In genomic region chr1:41742219-41742618, GRCh38 we compare ENCODE assay signal across 9 cellular contexts.
A peak's percentile ranks its signal among the peaks of the same experiment; 100 is the strongest.
DNase-seq lines count a peak whose midpoint lies in the region; ATAC-seq lines count a peak whose summit lies in the region.
"Had no signal": no experiment of that assay in that cellular context is flagged by ENCODE, and none has a peak within 500 bp of the region (broad histone marks: within the 10 kb centered on the region; RNA-seq: fewer than 3 reads in every experiment).

No MANE protein-coding gene starts in this region.

- peak overlapping the region; percentile 17 to 25 for H3K27ac Mint-ChIP-seq in natural killer cell treated with Interleukin-12 subunit alpha and Interleukin-12 subunit beta and Interleukin-15 and Interleukin-18, amount 100 ng/mL, for 72 hours

- peaks cover 61 to 78% of the 10 kb centered on the region in 2 donors for H3K4me1 Mint-ChIP-seq in natural killer cell treated with Interleukin-12 subunit alpha and Interleukin-12 subunit beta and Interleukin-15 and Interleukin-18, amount 100 ng/mL, for 72 hours (ENCODE audit: low read depth in 2 of 2)

- peak overlapping the region; percentile 35 for H3K4me3 Mint-ChIP-seq in natural killer cell treated with Interleukin-12 subunit alpha and Interleukin-12 subunit beta and Interleukin-15 and Interleukin-18, amount 100 ng/mL, for 72 hours

- H3K27me3 Mint-ChIP-seq in natural killer cell treated with Interleukin-12 subunit alpha and Interleukin-12 subunit beta and Interleukin-15 and Interleukin-18, amount 100 ng/mL, for 72 hours: no peaks in the 10 kb centered on the region

- ATAC-seq in natural killer cell treated with Interleukin-12 subunit alpha and Interleukin-12 subunit beta and Interleukin-15 and Interleukin-18, amount 100 ng/mL, for 72 hours: no peak
- no peak for ATAC-seq in HG02938 (IDR thresholded peaks at IDR 0.05; ENCODE audit: unreplicated experiment)
- ATAC-seq: lower lobe of right lung had no signal

- DNase-seq in DMS79 (lab: John Stamatoyannopoulos, UW) (peak; percentile 23), NCI-H1694 treated with DMSO at 0.1 percent for 48 hours (lab: John Stamatoyannopoulos, UW) (peak; percentile 57), amniotic epithelial cell (ENCODE audit: low read depth) (peak; percentile 68), Kasumi-1 (lab: John Stamatoyannopoulos, UW) (no peak)
- DNase-seq in natural killer cell treated with Interleukin-12 subunit alpha and Interleukin-12 subunit beta and Interleukin-15 and Interleukin-18, amount 100 ng/mL, for 72 hours (ENCODE audit: low spot score): no peak
- no peak for DNase-seq in stimulated activated CD4-positive, alpha-beta T cell treated with anti-CD3 and anti-CD28 coated beads, Interleukin-2, amount 100 ng/mL, for 48 hours
- DNase-seq: lower lobe of right lung, NCI-H1048 had no signal

- no peaks in the 10 kb centered on the region for H3K36me3 Mint-ChIP-seq in natural killer cell treated with Interleukin-12 subunit alpha and Interleukin-12 subunit beta and Interleukin-15 and Interleukin-18, amount 100 ng/mL, for 72 hours

- H3K9me3 Mint-ChIP-seq in natural killer cell treated with Interleukin-12 subunit alpha and Interleukin-12 subunit beta and Interleukin-15 and Interleukin-18, amount 100 ng/mL, for 72 hours: no peaks in the 10 kb centered on the region

Comparison
In these comparisons a context has a peak if more than half of its experiments do, and no peak if none do; other contexts are left out.
1. DNase-seq: peak in DMS79 (single experiment), NCI-H1694 treated with DMSO at 0.1 percent for 48 hours (single experiment) and amniotic epithelial cell (single experiment); none in natural killer cell treated with Interleukin-12 subunit alpha and Interleukin-12 subunit beta and Interleukin-15 and Interleukin-18, amount 100 ng/mL, for 72 hours (single experiment), Kasumi-1 (0 of 2) and stimulated activated CD4-positive, alpha-beta T cell treated with anti-CD3 and anti-CD28 coated beads, Interleukin-2, amount 100 ng/mL, for 48 hours (0 of 2).